Comparison of ENCODE assay signal across 11 cellular contexts in the genomic region with DNA sequence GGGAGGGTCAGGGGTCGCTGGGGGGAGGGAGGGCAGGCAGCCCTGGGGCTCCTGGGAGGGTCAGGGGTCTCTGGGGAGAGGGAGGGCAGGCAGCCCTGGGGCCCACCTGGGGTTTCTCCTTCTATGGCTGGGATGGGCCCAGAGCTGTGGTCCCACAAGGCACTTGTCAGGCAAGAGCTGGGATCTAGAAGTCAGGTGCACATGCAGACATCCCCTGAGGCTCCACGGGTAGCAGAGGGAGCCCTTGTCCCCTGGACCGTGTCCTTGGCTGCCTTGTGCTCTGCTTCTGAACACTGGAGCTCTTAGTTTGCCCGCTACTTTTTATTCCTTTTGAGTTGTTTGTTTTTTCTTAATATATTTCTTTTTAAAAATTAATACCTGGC. TPM values are rescaled to one million over a fixed set of nuclear protein-coding genes. Genes with fewer than 3 reads are reported as not detected.
DNase-seq lines count a peak whose midpoint lies in the region; ATAC-seq and TF ChIP-seq lines count a peak whose summit lies in the region.
"Had no signal": no experiment of that assay in that cellular context is flagged by ENCODE, and none has a peak within 500 bp of the region (broad histone marks: within the 10 kb centered on the region; RNA-seq: fewer than 3 reads in every experiment).

No MANE protein-coding gene starts in this region.

- H4K20me1 ChIP-seq in BLaER1 treated with 17β-estradiol and CSF1 and Interleukin-3, amounts not matched to agents 10 nM and 100 nM, result peaks cover 32 to 82% (median 57%) of the 10 kb centered on the region in 11 experiments

- H3K27me3 ChIP-seq in BLaER1 treated with 17β-estradiol and CSF1 and Interleukin-3, amounts not matched to agents 10 nM and 100 nM, result peaks cover 0 to 5% (median 0%) of the 10 kb centered on the region in 11 experiments; a peak in 3 of 22 replicates
- H3K27me3 ChIP-seq in HUES6 (ENCODE audit: control insufficient read depth, insufficient read depth, low read length), result peaks cover 2% of the 10 kb centered on the region; the same call in 1 of the 2 replicates
- peaks cover 3 to 100% (median 79%) of the 10 kb centered on the region in 7 donors for H3K27me3 ChIP-seq in spleen (replicated peaks in 1 of 7)
- peaks cover 9 to 46% (median 30%) of the 10 kb centered on the region in 3 donors for H3K27me3 ChIP-seq in sigmoid colon

- ATAC-seq in naive B cell (ENCODE audit: low read depth in 2 of 2), result no peak
- ATAC-seq in GM21526 (IDR thresholded peaks at IDR 0.05; ENCODE audit: low FRiP score, unreplicated experiment), result no peak
- ATAC-seq: activated CD4-positive, alpha-beta T cell treated with anti-CD3 and anti-CD28 coated beads for 36 hours had no signal

- H3K27me3 Mint-ChIP-seq in chondrocyte (ENCODE audit: low read depth), result no peaks in the 10 kb centered on the region
- H3K27me3 Mint-ChIP-seq in naive B cell, result peaks cover 11 to 50% (median 17%) of the 10 kb centered on the region in 3 donors

- DNase-seq in chondrocyte (ENCODE audit: low spot score), result no peak
- no peak for DNase-seq in naive B cell
- DNase-seq in spleen, result no peak
- DNase-seq in sigmoid colon, result no peak
- DNase-seq in GOT3 (lab: John Stamatoyannopoulos, UW), result no peak

- H3K27ac Mint-ChIP-seq in chondrocyte (ENCODE audit: unreplicated experiment) (peak overlapping the region; percentile 69), naive B cell (peak overlapping the region in 2 of 6 donors; percentile 69 to 72)
- H3K27ac Mint-ChIP-seq: activated CD4-positive, alpha-beta T cell treated with anti-CD3 and anti-CD28 coated beads for 36 hours had no signal

- H3K4me3 ChIP-seq in BLaER1 treated with 17β-estradiol and CSF1 and Interleukin-3, amounts not matched to agents 10 nM and 100 nM, result peak overlapping the region; percentile 65 to 87 (median 76); a peak in 19 of 20 replicates
- H3K4me3 ChIP-seq in HUES6 (ENCODE audit: low read depth, low read length) (peak overlapping the region; percentile 76), spleen (peak overlapping the region in 1 of 8 donors; percentile 75), sigmoid colon (no peak overlapping the region)

- H3K36me3 Mint-ChIP-seq in chondrocyte (ENCODE audit: low read depth) (no peaks in the 10 kb centered on the region), naive B cell (no peaks in the 10 kb centered on the region)

- TF ChIP-seq POLR2A in spleen (IDR thresholded peaks at IDR 0.05), result no peak
- TF ChIP-seq POLR2A in sigmoid colon (IDR thresholded peaks at IDR 0.05), result no peak

- no peak for TF ChIP-seq CTCF in chondrocyte (IDR thresholded peaks at IDR 0.05)
- TF ChIP-seq CTCF in spleen (IDR thresholded peaks at IDR 0.05 in 8 of 11, conservative IDR thresholded peaks at IDR 0.05 in 3 of 11), result no peak
- TF ChIP-seq CTCF in sigmoid colon (IDR thresholded peaks at IDR 0.05), result no peak

- H3K4me1 Mint-ChIP-seq in chondrocyte (ENCODE audit: low read depth) (peaks cover 36% of the 10 kb centered on the region), naive B cell (peaks cover 14 to 34% (median 30%) of the 10 kb centered on the region in 3 donors)

- peak overlapping the region in 6 of 11 experiments; percentile 11 to 84 (median 67); a peak in 9 of 22 replicates for H3K9ac ChIP-seq in BLaER1 treated with 17β-estradiol and CSF1 and Interleukin-3, amounts not matched to agents 10 nM and 100 nM
- no peak overlapping the region for H3K9ac ChIP-seq in HUES6 (ENCODE audit: low read length)

- H3K27ac ChIP-seq in BLaER1 treated with 17β-estradiol and CSF1 and Interleukin-3, amounts not matched to agents 10 nM and 100 nM, result peak overlapping the region in 1 of 11 experiments; percentile 39; a peak in 3 of 22 replicates
- H3K27ac ChIP-seq in HUES6 (ENCODE audit: low read depth, low read length) (no peak overlapping the region), spleen (no peak overlapping the region), sigmoid colon (no peak overlapping the region)
- H3K27ac ChIP-seq: Peyer's patch, thoracic aorta had no signal

- H3K9me3 Mint-ChIP-seq in chondrocyte (ENCODE audit: low read depth) (no peaks in the 10 kb centered on the region), naive B cell (no peaks in the 10 kb centered on the region)

- no peak for TF ChIP-seq EP300 in sigmoid colon (IDR thresholded peaks at IDR 0.05)

- intact Hi-C loops in spleen (cut with DNase I; ENCODE audit: low total_unique reads) (no loop called here), sigmoid colon (cut with DNase I) (no loop called here)

- H3K4me3 Mint-ChIP-seq in chondrocyte (ENCODE audit: unreplicated experiment), result peak overlapping the region; percentile 72
- peak overlapping the region in 6 of 8 donors; percentile 29 to 90 (median 58) for H3K4me3 Mint-ChIP-seq in naive B cell
- H3K4me3 Mint-ChIP-seq: activated CD4-positive, alpha-beta T cell treated with anti-CD3 and anti-CD28 coated beads for 36 hours had no signal

- H3K36me3 ChIP-seq in BLaER1 treated with 17β-estradiol and CSF1 and Interleukin-3, amounts not matched to agents 10 nM and 100 nM, result peaks cover 0 to 14% (median 11%) of the 10 kb centered on the region in 11 experiments; a peak in 8 of 22 replicates
- H3K36me3 ChIP-seq in HUES6 (ENCODE audit: control insufficient read depth, insufficient read depth, low read length), result peaks cover 7% of the 10 kb centered on the region
- H3K36me3 ChIP-seq in spleen, result no peaks in the 10 kb centered on the region
- no peaks in the 10 kb centered on the region for H3K36me3 ChIP-seq in sigmoid colon
- H3K36me3 ChIP-seq: Peyer's patch, thoracic aorta had no signal

- H3K4me1 ChIP-seq in BLaER1 treated with 17β-estradiol and CSF1 and Interleukin-3, amounts not matched to agents 10 nM and 100 nM, result peaks cover 49 to 70% (median 64%) of the 10 kb centered on the region in 10 experiments
- peaks cover 29% of the 10 kb centered on the region for H3K4me1 ChIP-seq in HUES6 (ENCODE audit: control insufficient read depth, insufficient read depth, low read length)
- peaks cover 30 to 72% (median 63%) of the 10 kb centered on the region in 6 donors for H3K4me1 ChIP-seq in spleen
- H3K4me1 ChIP-seq in sigmoid colon, result peaks cover 0 to 58% (median 49%) of the 10 kb centered on the region in 4 donors

- H3K4me2 ChIP-seq in BLaER1 treated with 17β-estradiol and CSF1 and Interleukin-3, amounts not matched to agents 10 nM and 100 nM, result peak overlapping the region; percentile 88 to 100 (median 98)

- 0 out of 22 replicates have a peak, but pooled peaks cover 0 to 3% (median 0%) of the 10 kb centered on the region in 11 experiments for H3K9me3 ChIP-seq in BLaER1 treated with 17β-estradiol and CSF1 and Interleukin-3, amounts not matched to agents 10 nM and 100 nM (replicated peaks in 1 of 11)
- H3K9me3 ChIP-seq in HUES6 (ENCODE audit: control insufficient read depth, insufficient read depth, low read depth, low read length), result no peaks in the 10 kb centered on the region
- H3K9me3 ChIP-seq in spleen, result no peaks in the 10 kb centered on the region
- H3K9me3 ChIP-seq in sigmoid colon, result no peaks in the 10 kb centered on the region
- H3K9me3 ChIP-seq: thoracic aorta had no signal

- 20 to 29% (median 24%) methylated on average over 4 of the region's 4 CpGs for WGBS in spleen, 5 donors
- 17 to 21% methylated on average over 4 of the region's 4 CpGs for WGBS in sigmoid colon, 2 donors

RNA-seq across cellular contexts. Expression of a gene that starts 1.8 kb away (rescaled TPM):
- 97.1 to 117 TPM (median 104 TPM) in 3 replicates for total RNA-seq in chondrocyte
- polyA plus RNA-seq in naive B cell (ENCODE audit: low read depth in 6 of 6), result 10 to 100 TPM in 1 of 6 donors, 1 to 10 TPM in 4, under 1 TPM in 1; 0.99 to 12.2 (median 5.0) TPM
- total RNA-seq in spleen, result 1 to 10 TPM in 3 of 7 donors, under 1 TPM in 2, not detected in 2; 0.43 to 2.4 (median 1.4) TPM
- polyA plus RNA-seq in spleen, result 1 to 10 TPM in 1 of 3 donors, under 1 TPM in 2; 0.41 to 4.3 (median 0.80) TPM
- 10 to 100 TPM in 3 of 4 donors, 1 to 10 TPM in 1; 9.2 to 35.0 (median 27.8) TPM for total RNA-seq in sigmoid colon
- 10 to 100 TPM in 1 of 3 donors, 1 to 10 TPM in 1, under 1 TPM in 1; 0.46 to 23.5 (median 1.8) TPM for polyA plus RNA-seq in sigmoid colon

RNA-seq across cellular contexts. Expression of a gene that starts 6.3 kb away (rescaled TPM):
- total RNA-seq in chondrocyte, result 3.2 to 7.9 TPM (median 4.2 TPM) in 3 replicates
- under 1 TPM in 5 of 6 donors, not detected in 1; 0.12 to 0.62 (median 0.48) TPM for polyA plus RNA-seq in naive B cell (ENCODE audit: low read depth in 6 of 6)
- total RNA-seq in spleen, result 10 to 100 TPM in 1 of 7 donors, 1 to 10 TPM in 6; 3.0 to 12.5 (median 7.8) TPM
- 1 to 10 TPM; 2.4 to 3.2 (median 2.6) TPM for polyA plus RNA-seq in spleen
- total RNA-seq in sigmoid colon, result 1 to 10 TPM; 2.1 to 8.0 (median 4.5) TPM
- polyA plus RNA-seq in sigmoid colon, result 1 to 10 TPM in 1 of 3 donors, not detected in 2; 5.6 TPM

RNA-seq across cellular contexts. Expression of a gene that starts 23.6 kb away (rescaled TPM):
- total RNA-seq in chondrocyte, result 69.0 to 77.4 TPM (median 70.4 TPM) in 3 replicates
- polyA plus RNA-seq in naive B cell (ENCODE audit: low read depth in 6 of 6), result 100 to 1,000 TPM in 4 of 6 donors, 10 to 100 TPM in 2; 66.9 to 126 (median 105) TPM
- total RNA-seq in spleen, result 100 to 1,000 TPM in 1 of 7 donors, 10 to 100 TPM in 6; 55.3 to 104 (median 72.4) TPM
- polyA plus RNA-seq in spleen, result 10 to 100 TPM; 25.7 to 38.0 (median 33.8) TPM
- 100 to 1,000 TPM in 1 of 4 donors, 10 to 100 TPM in 3; 68.8 to 127 (median 86.6) TPM for total RNA-seq in sigmoid colon
- polyA plus RNA-seq in sigmoid colon, result 10 to 100 TPM; 24.6 to 37.2 (median 30.5) TPM

RNA-seq across cellular contexts. Expression of a gene that starts 51.5 kb away (rescaled TPM):
- total RNA-seq in chondrocyte (200 to 237 TPM (median 212 TPM) in 3 replicates), spleen (100 to 1,000 TPM; 145 to 305 (median 233) TPM), sigmoid colon (100 to 1,000 TPM; 131 to 244 (median 181) TPM)
- polyA plus RNA-seq in naive B cell (ENCODE audit: low read depth in 6 of 6) (100 to 1,000 TPM in 5 of 6 donors, 10 to 100 TPM in 1; 88.4 to 135 (median 108) TPM), spleen (100 to 1,000 TPM; 113 to 412 (median 334) TPM), sigmoid colon (100 to 1,000 TPM in 2 of 3 donors, 10 to 100 TPM in 1; 89.7 to 161 (median 106) TPM)

Comparison
In these comparisons a context has a peak if more than half of its experiments do, and no peak if none do; other contexts are left out.
1. H3K4me3 ChIP-seq: peak in BLaER1 treated with 17β-estradiol and CSF1 and Interleukin-3, amounts not matched to agents 10 nM and 100 nM (10 of 10) and HUES6 (single experiment); none in sigmoid colon (0 of 4).